ENCODE assay signal across 23 cellular contexts in genomic region chr5:96641922-96642640, GRCh38.
"Had no signal": no experiment of that assay in that cellular context is flagged by ENCODE, and none has a peak within 500 bp of the region (broad histone marks: within the 10 kb centered on the region; RNA-seq: fewer than 3 reads in every experiment).

No MANE protein-coding gene starts in this region.

- H3K9me3 ChIP-seq: colonic mucosa, esophagus muscularis mucosa, neutrophil, pancreas, right lobe of liver, stomach, suprapubic skin, tibial nerve had no signal

- H3K27ac Mint-ChIP-seq: activated CD4-positive, alpha-beta memory T cell treated with anti-CD3 and anti-CD28 coated beads, Interleukin-2, amount 10 ng/mL, durations not matched to agents 7 days and 5 days; activated naive CD4-positive, alpha-beta T cell treated with anti-CD3 and anti-CD28 coated beads, Interleukin-2, amount 10 ng/mL, durations not matched to agents 7 days and 5 days; activated T-cell treated with anti-CD3 and anti-CD28 coated beads, Interleukin-2, amount 50 U/mL, for 72 hours; stimulated activated effector memory CD8-positive, alpha-beta T cell treated with anti-CD3 and anti-CD28 coated beads, Interleukin-12 subunit alpha, Interleukin-12 subunit beta, amount 100 ng/mL, for 72 hours had no signal

- H3K27ac ChIP-seq: colonic mucosa, esophagus muscularis mucosa, neutrophil, pancreas, right lobe of liver, stomach, suprapubic skin, tibial nerve had no signal

- ATAC-seq: pancreas; stimulated activated effector memory CD8-positive, alpha-beta T cell treated with anti-CD3 and anti-CD28 coated beads, Interleukin-12 subunit alpha, Interleukin-12 subunit beta, amount 100 ng/mL, for 72 hours had no signal

- H3K4me3 Mint-ChIP-seq: activated CD4-positive, alpha-beta memory T cell treated with anti-CD3 and anti-CD28 coated beads, Interleukin-2, amount 10 ng/mL, durations not matched to agents 7 days and 5 days; activated naive CD4-positive, alpha-beta T cell treated with anti-CD3 and anti-CD28 coated beads, Interleukin-2, amount 10 ng/mL, durations not matched to agents 7 days and 5 days; activated T-cell treated with anti-CD3 and anti-CD28 coated beads, Interleukin-2, amount 50 U/mL, for 72 hours; nephron; stimulated activated effector memory CD8-positive, alpha-beta T cell treated with anti-CD3 and anti-CD28 coated beads, Interleukin-12 subunit alpha, Interleukin-12 subunit beta, amount 100 ng/mL, for 72 hours had no signal

- H3K9me3 Mint-ChIP-seq: activated CD4-positive, alpha-beta memory T cell treated with anti-CD3 and anti-CD28 coated beads, Interleukin-2, amount 10 ng/mL, durations not matched to agents 7 days and 5 days; activated naive CD4-positive, alpha-beta T cell treated with anti-CD3 and anti-CD28 coated beads, Interleukin-2, amount 10 ng/mL, durations not matched to agents 7 days and 5 days; activated T-cell treated with anti-CD3 and anti-CD28 coated beads, Interleukin-2, amount 50 U/mL, for 72 hours; nephron; stimulated activated effector memory CD8-positive, alpha-beta T cell treated with anti-CD3 and anti-CD28 coated beads, Interleukin-12 subunit alpha, Interleukin-12 subunit beta, amount 100 ng/mL, for 72 hours had no signal

- DNase-seq: activated CD4-positive, alpha-beta memory T cell treated with anti-CD3 and anti-CD28 coated beads, Interleukin-2, amount 10 ng/mL, durations not matched to agents 7 days and 5 days; activated CD4-positive, alpha-beta T cell treated with anti-CD3 and anti-CD28 coated beads for 48 hours; activated effector memory CD4-positive, alpha-beta T cell treated with anti-CD3 and anti-CD28 coated beads, Interleukin-2, amount 50 U/mL, for 16 hours; activated naive CD4-positive, alpha-beta T cell treated with anti-CD3 and anti-CD28 coated beads, Interleukin-2, amount 10 ng/mL, durations not matched to agents 7 days and 5 days; activated T-cell treated with anti-CD3 and anti-CD28 coated beads, Interleukin-2, amount 50 U/mL, for 72 hours; amygdala; colonic mucosa; glutamatergic neuron; hypothalamus; pancreas; right lobe of liver; stimulated activated CD4-positive, alpha-beta T cell treated with anti-CD3 and anti-CD28 coated beads, Interleukin-2, amount 100 ng/mL, for 24 hours; stomach had no signal

- FAIRE-seq: bronchial epithelial cell, frontal cortex, pancreas, urothelium cell line had no signal

- H3K27me3 ChIP-seq: colonic mucosa, esophagus muscularis mucosa, neutrophil, pancreas, right lobe of liver, stomach, suprapubic skin, tibial nerve had no signal

- H3K4me3 ChIP-seq: colonic mucosa, esophagus muscularis mucosa, pancreas, right lobe of liver, skin epidermis, stomach, suprapubic skin, tibial nerve had no signal

- H3K36me3 ChIP-seq: colonic mucosa, esophagus muscularis mucosa, neutrophil, pancreas, right lobe of liver, stomach, suprapubic skin, tibial nerve had no signal

- H3K36me3 Mint-ChIP-seq: activated naive CD4-positive, alpha-beta T cell treated with anti-CD3 and anti-CD28 coated beads, Interleukin-2, amount 10 ng/mL, durations not matched to agents 7 days and 5 days; stimulated activated effector memory CD8-positive, alpha-beta T cell treated with anti-CD3 and anti-CD28 coated beads, Interleukin-12 subunit alpha, Interleukin-12 subunit beta, amount 100 ng/mL, for 72 hours had no signal

- H3K4me1 ChIP-seq: colonic mucosa, esophagus muscularis mucosa, pancreas, right lobe of liver, tibial nerve had no signal

- H3K4me1 Mint-ChIP-seq: stimulated activated effector memory CD8-positive, alpha-beta T cell treated with anti-CD3 and anti-CD28 coated beads, Interleukin-12 subunit alpha, Interleukin-12 subunit beta, amount 100 ng/mL, for 72 hours had no signal
